Comparison of ENCODE assay signal across 8 cellular contexts in the genomic region with DNA sequence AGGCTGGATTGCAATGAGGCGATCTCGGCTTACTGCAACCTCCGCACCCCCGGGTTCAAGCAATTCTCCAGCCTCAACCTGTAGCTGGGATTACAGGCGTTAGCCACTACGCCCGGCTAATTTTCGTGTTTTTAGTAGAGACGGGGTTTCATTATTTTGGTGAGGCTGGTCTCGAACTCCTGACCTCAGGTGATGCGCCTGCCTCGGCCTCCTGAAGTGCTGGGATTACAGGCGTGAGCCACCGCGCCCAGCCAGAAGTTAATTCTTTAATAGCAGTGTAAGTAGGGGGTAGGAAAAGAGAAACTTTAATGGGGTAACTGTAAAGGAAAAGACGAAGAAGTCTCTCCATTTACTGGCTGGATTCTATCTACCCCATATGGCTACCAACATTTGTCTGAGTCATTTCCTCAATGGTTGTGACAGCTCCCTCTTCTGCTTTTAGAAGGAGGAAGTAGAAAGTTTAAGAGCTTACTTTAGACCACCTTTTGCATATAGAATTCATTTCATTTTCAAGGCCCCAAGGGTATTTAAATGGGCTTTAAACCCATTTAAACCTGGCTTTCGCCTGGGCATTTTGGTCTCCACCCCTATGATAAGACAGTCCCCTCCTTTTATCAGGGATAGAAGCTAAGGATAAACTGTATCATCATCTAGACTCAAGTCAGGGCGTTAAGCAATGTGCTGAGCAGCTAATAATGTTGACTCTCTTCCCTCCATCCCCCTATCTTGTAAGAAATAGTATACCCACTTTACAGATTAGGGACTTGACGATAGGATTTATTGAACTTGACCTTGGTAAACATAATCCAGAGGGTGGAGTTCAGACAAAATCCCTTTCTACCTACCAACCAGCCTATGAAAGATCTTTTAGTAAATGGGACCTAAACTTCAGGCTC. TPM values are rescaled to one million over a fixed set of nuclear protein-coding genes. Genes with fewer than 3 reads are reported as not detected.
DNase-seq lines count a peak whose midpoint lies in the region; ATAC-seq, FAIRE-seq and TF ChIP-seq lines count a peak whose summit lies in the region.

No MANE protein-coding gene starts in this region.

- H3K79me1 ChIP-seq in IMR-90 (ENCODE audit: low read depth in 1 of 2, low read length in 2 of 2) = peaks cover 0 to 17% of the 10 kb centered on the region in 2 experiments; a peak in 3 of 4 replicates

- peaks cover 8% of the 10 kb centered on the region for H3K9me1 ChIP-seq in IMR-90 (ENCODE audit: insufficient read depth, low read length)

- H3K23ac ChIP-seq in IMR-90 (ENCODE audit: low read depth, low read length) = peak overlapping the region; percentile 96

- TF ChIP-seq POLR2A in IMR-90 (IDR thresholded peaks at IDR 0.05; ENCODE audit: low read depth, low read length) = no peak

- ATAC-seq in IMR-90 (ENCODE audit: low read depth) = no peak
- no peak for ATAC-seq in mucosa of descending colon
- no peak for ATAC-seq in HG02870 (IDR thresholded peaks at IDR 0.05; ENCODE audit: unreplicated experiment)

- H2BK5ac ChIP-seq in IMR-90 (ENCODE audit: low read depth, low read length, poor library complexity, severe bottlenecking) = peak overlapping the region; percentile 89

- peak overlapping the region; percentile 63 for H2AK9ac ChIP-seq in IMR-90 (replicated peaks; ENCODE audit: low read depth, low read length, poor library complexity)

- H3K4ac ChIP-seq in IMR-90 (ENCODE audit: low read depth, low read length) = peak overlapping the region; percentile 92

- H3K27me3 Mint-ChIP-seq in activated CD4-positive, alpha-beta T cell treated with anti-CD3 and anti-CD28 coated beads, Interleukin-2, amount 10 ng/mL, durations not matched to agents 7 days and 5 days = no peaks in the 10 kb centered on the region

- peaks cover 26% of the 10 kb centered on the region for H3K36me3 Mint-ChIP-seq in activated CD4-positive, alpha-beta T cell treated with anti-CD3 and anti-CD28 coated beads, Interleukin-2, amount 10 ng/mL, durations not matched to agents 7 days and 5 days (ENCODE audit: low read depth)

- peak overlapping the region; percentile 77 for H3K4me3 Mint-ChIP-seq in activated CD4-positive, alpha-beta T cell treated with anti-CD3 and anti-CD28 coated beads, Interleukin-2, amount 10 ng/mL, durations not matched to agents 7 days and 5 days

- DNase-seq in activated CD4-positive, alpha-beta T cell treated with anti-CD3 and anti-CD28 coated beads, Interleukin-2, amount 10 ng/mL, durations not matched to agents 7 days and 5 days = peak; percentile 11
- no peak for DNase-seq in activated CD4-positive, alpha-beta T cell treated with anti-CD3 and anti-CD28 coated beads, Interleukin-2, amount 50 U/mL, for 48 hours
- DNase-seq in IMR-90 (peak; percentile 53), bronchial epithelial cell (ENCODE audit: low read depth) (peak; percentile 66), mucosa of descending colon (peak; percentile 25 to 44 (median 38)), NCI-H82 (lab: John Stamatoyannopoulos, UW) (no peak), NCI-H1092 (lab: John Stamatoyannopoulos, UW) (no peak)

- peak overlapping the region; percentile 80 for H2BK20ac ChIP-seq in IMR-90 (ENCODE audit: low read depth, low read length)

- TF ChIP-seq CTCF in IMR-90 (conservative IDR thresholded peaks at IDR 0.05; ENCODE audit: low read depth, low read length) = no peak
- no peak for TF ChIP-seq CTCF in bronchial epithelial cell (IDR thresholded peaks at IDR 0.05; ENCODE audit: insufficient read depth, low read length, severe bottlenecking)
- no peak for TF ChIP-seq CTCF in mucosa of descending colon (IDR thresholded peaks at IDR 0.05)

- TSS peak; percentile 56 for BruUV-seq in IMR-90 (replicated peaks; lab: Mats Ljungman, UMichigan)

- H3K4me3 ChIP-seq in IMR-90 (ENCODE audit: insufficient read depth, low read depth, low read length) (peak overlapping the region; percentile 12; the same call in 1 of the 2 replicates), bronchial epithelial cell (ENCODE audit: low read depth, low read length) (peak overlapping the region; percentile 9), mucosa of descending colon (no peak overlapping the region)

- H3K27ac ChIP-seq in IMR-90 (ENCODE audit: insufficient read depth, low read length) = peak overlapping the region; percentile 76

- peak overlapping the region; percentile 77 for H3K4me2 ChIP-seq in IMR-90 (ENCODE audit: low read depth, low read length)

- H3K14ac ChIP-seq in IMR-90 (replicated peaks; ENCODE audit: low read depth, low read length) = peak overlapping the region; percentile 97

- peaks cover 30% of the 10 kb centered on the region for H4K20me1 ChIP-seq in IMR-90 (ENCODE audit: insufficient read depth, low read length)

- POLR2A ChIA-PET in activated CD4-positive, alpha-beta T cell treated with anti-CD3 and anti-CD28 coated beads, Interleukin-2, amount 10 ng/mL, durations not matched to agents 7 days and 5 days (lab: Charles Lee) = interaction anchor here (0.6 to 1.0 kb wide), 4 partner anchors 8 to 133 kb away, joined by 3 to 4 read pairs (median 3); no protein-coding TSS in a partner anchor
- POLR2A ChIA-PET in IMR-90 (lab: Charles Lee; ENCODE audit: unreplicated experiment) = interaction anchor here (0.6 to 1.2 kb wide), 3 partner anchors 9 to 103 kb away, joined by 3 to 8 read pairs (median 3); no protein-coding TSS in a partner anchor

- H3K36me3 ChIP-seq in IMR-90 (ENCODE audit: control insufficient read depth, insufficient read depth, low read length) (peaks cover 4% of the 10 kb centered on the region), bronchial epithelial cell (ENCODE audit: control insufficient read depth, insufficient read depth, low read length) (peaks cover 4% of the 10 kb centered on the region), mucosa of descending colon (ENCODE audit: low read depth) (peaks cover 5% of the 10 kb centered on the region)

- peaks cover 43% of the 10 kb centered on the region for H3K4me1 Mint-ChIP-seq in activated CD4-positive, alpha-beta T cell treated with anti-CD3 and anti-CD28 coated beads, Interleukin-2, amount 10 ng/mL, durations not matched to agents 7 days and 5 days

- no peaks in the 10 kb centered on the region for H3K9me3 Mint-ChIP-seq in activated CD4-positive, alpha-beta T cell treated with anti-CD3 and anti-CD28 coated beads, Interleukin-2, amount 10 ng/mL, durations not matched to agents 7 days and 5 days

- intact Hi-C loops in IMR-90 (cut with micrococcal nuclease) (loop anchor here (1.0 to 10.0 kb wide), 4 partner anchors 36 to 850 kb away; a partner anchor contains a TSS), mucosa of descending colon (cut with DNase I, micrococcal nuclease) (loop anchor here in 1 of 2 donors (10.0 kb wide), 1 partner anchor 848 kb away; a partner anchor contains a TSS)

- H4K8ac ChIP-seq in IMR-90 (ENCODE audit: low read depth in 2 of 2, low read length in 2 of 2) = peak overlapping the region; percentile 56 to 98

- H3K27me3 ChIP-seq in IMR-90 (ENCODE audit: control insufficient read depth, insufficient read depth, low read length) (no peaks in the 10 kb centered on the region), bronchial epithelial cell (ENCODE audit: control insufficient read depth, insufficient read depth, low read length) (no peaks in the 10 kb centered on the region)

- H4K91ac ChIP-seq in IMR-90 (ENCODE audit: insufficient read depth, low read depth, low read length) = peak overlapping the region; percentile 92

- peak overlapping the region; percentile 99 for H3K27ac Mint-ChIP-seq in activated CD4-positive, alpha-beta T cell treated with anti-CD3 and anti-CD28 coated beads, Interleukin-2, amount 10 ng/mL, durations not matched to agents 7 days and 5 days

- H2AFZ ChIP-seq in IMR-90 (replicated peaks; ENCODE audit: low read length, poor library complexity) = peak overlapping the region; percentile 88

- H3K9me3 ChIP-seq in IMR-90 (ENCODE audit: control insufficient read depth, insufficient read depth, low read length) = no peaks in the 10 kb centered on the region
- H3K9me3 ChIP-seq in mucosa of descending colon = no peaks in the 10 kb centered on the region

- no peak for FAIRE-seq in bronchial epithelial cell (lab: Jason Lieb, UNC)

- dilution Hi-C loops in IMR-90 (cut with HindIII; ENCODE audit: low sequenced_read_pairs, unreplicated experiment) = no loop called here

- in situ Hi-C loops in IMR-90 (cut with MboI; ENCODE audit: low sequenced_read_pairs) = no loop called here

- TF ChIP-seq RAD21 in IMR-90 (IDR thresholded peaks at IDR 0.05; ENCODE audit: low read length) = no peak

- peak overlapping the region; percentile 79 for H4K5ac ChIP-seq in IMR-90 (ENCODE audit: low read depth, low read length)

- CTCF ChIA-PET in activated CD4-positive, alpha-beta T cell treated with anti-CD3 and anti-CD28 coated beads, Interleukin-2, amount 10 ng/mL, durations not matched to agents 7 days and 5 days (lab: Charles Lee) = interaction anchor here (0.6 to 2.2 kb wide), 8 partner anchors 9 to 1001 kb away, joined by 3 to 10 read pairs (median 4); no protein-coding TSS in a partner anchor
- CTCF ChIA-PET in IMR-90 (lab: Yijun Ruan, JAX) = interaction anchor here (0.7 to 1.1 kb wide), 3 partner anchors 36 to 299 kb away, joined by 3 read pairs; no protein-coding TSS in a partner anchor

- H2AK5ac ChIP-seq in IMR-90 (ENCODE audit: low read depth, low read length) = peak overlapping the region; percentile 69; the same call in 1 of the 2 replicates

- peak overlapping the region; percentile 91 for H3K56ac ChIP-seq in IMR-90 (ENCODE audit: extremely low read depth, insufficient read depth, low read length)

- 100% methylated on average over 10 of the region's 19 CpGs; no CpG with 5 or more reads in 1 of the 2 experiments for WGBS in IMR-90 (ENCODE audit: extremely low coverage in 2 of 2, insufficient read length in 1 of 2), 2 experiments

- peak overlapping the region; percentile 73; the same call in 1 of the 2 replicates for H3K18ac ChIP-seq in IMR-90 (ENCODE audit: low read depth, low read length)

- peak overlapping the region; percentile 66 for H3K9ac ChIP-seq in IMR-90 (ENCODE audit: low read depth, low read length)

- H2BK120ac ChIP-seq in IMR-90 (ENCODE audit: low read depth, low read length) = peak overlapping the region; percentile 95

- peaks cover 17% of the 10 kb centered on the region for H3K4me1 ChIP-seq in IMR-90 (ENCODE audit: control insufficient read depth, insufficient read depth, low read length)
- H3K4me1 ChIP-seq in mucosa of descending colon (ENCODE audit: low read depth) = peaks cover 16% of the 10 kb centered on the region

- peak overlapping the region; percentile 99 for H2BK15ac ChIP-seq in IMR-90 (ENCODE audit: low read depth, low read length)

TF ChIP-seq in IMR-90, 13 proteins besides CTCF, POLR2A, EP300 and RAD21 (continues in another document):
- TF ChIP-seq FOS (IDR thresholded peaks at IDR 0.05; ENCODE audit: low read depth, low read length) (no peak), BHLHE40 (IDR thresholded peaks at IDR 0.05; ENCODE audit: low read depth, low read length) (no peak)

RNA-seq across cellular contexts. Expression of a gene that starts 1.1 kb away (rescaled TPM):
- total RNA-seq in activated CD4-positive, alpha-beta T cell treated with anti-CD3 and anti-CD28 coated beads, Interleukin-2, amount 10 ng/mL, durations not matched to agents 7 days and 5 days = 100 to 1,000 TPM; 177 to 196 TPM
- total RNA-seq in IMR-90 (2012; rRNA removed) (120 and 189 TPM in 2 replicates), bronchial epithelial cell (178 and 232 TPM in 2 replicates), mucosa of descending colon (100 to 1,000 TPM; 109 to 171 (median 138) TPM)
- polyA plus RNA-seq in IMR-90 (2012; rRNA removed) = 78.1 and 93.6 TPM in 2 replicates
- polyA plus RNA-seq in IMR-90 (2012; cell fraction: cytosol; rRNA removed) = 11.2 and 14.0 TPM in 2 replicates
- 3.2 and 36.9 TPM in 2 replicates for polyA plus RNA-seq in IMR-90 (2012; cell fraction: nucleus; rRNA removed; ENCODE audit: low replicate concordance)

Comparison
In these comparisons a context has a peak if more than half of its experiments do, and no peak if none do; other contexts are left out.
1. DNase-seq: peak in activated CD4-positive, alpha-beta T cell treated with anti-CD3 and anti-CD28 coated beads, Interleukin-2, amount 10 ng/mL, durations not matched to agents 7 days and 5 days (single experiment), IMR-90 (single experiment), bronchial epithelial cell (single experiment) and mucosa of descending colon (3 of 3); none in activated CD4-positive, alpha-beta T cell treated with anti-CD3 and anti-CD28 coated beads, Interleukin-2, amount 50 U/mL, for 48 hours (0 of 2), NCI-H82 (single experiment) and NCI-H1092 (single experiment).